Comparison of ENCODE assay signal across 2 cellular contexts in genomic region chr11:1302041-1302460, GRCh38.
TF ChIP-seq lines count a peak whose summit lies in the region.

No MANE protein-coding gene starts in this region.

TF ChIP-seq in H1, 55 proteins besides CTCF, POLR2A, EP300 and RAD21:
- TF ChIP-seq SP4 (IDR thresholded peaks at IDR 0.05; ENCODE audit: low read length) (no peak), RXRA (IDR thresholded peaks at IDR 0.05; ENCODE audit: insufficient read depth, low read depth, low read length) (no peak), RFX5 (IDR thresholded peaks at IDR 0.05; ENCODE audit: borderline replicate concordance, low read depth, low read length) (no peak), BCL11A (IDR thresholded peaks at IDR 0.05; ENCODE audit: low read depth in 2 of 2, low read length in 2 of 2) (no peak), ATF2 (IDR thresholded peaks at IDR 0.05; ENCODE audit: low read length) (no peak), HDAC2 (IDR thresholded peaks at IDR 0.05; ENCODE audit: borderline replicate concordance in 1 of 2, low read depth in 2 of 2, low read length in 2 of 2) (no peak)

TF ChIP-seq in HEK293T, 16 proteins besides CTCF, POLR2A, EP300 and RAD21:
- TF ChIP-seq CTBP1 (IDR thresholded peaks at IDR 0.05; ENCODE audit: borderline replicate concordance): no peak
- TF ChIP-seq L3MBTL2 (conservative IDR thresholded peaks at IDR 0.05): no peak
- TF ChIP-seq ARNT (IDR thresholded peaks at IDR 0.05): no peak
- TF ChIP-seq SUZ12 (IDR thresholded peaks at IDR 0.05): no peak
- no peak for TF ChIP-seq FOXA1 (IDR thresholded peaks at IDR 0.05)
- TF ChIP-seq FOXK2 (IDR thresholded peaks at IDR 0.05): no peak
- TF ChIP-seq ELF4 (IDR thresholded peaks at IDR 0.05): no peak
- TF ChIP-seq BHLHE40 (IDR thresholded peaks at IDR 0.05; ENCODE audit: borderline replicate concordance): no peak
- TF ChIP-seq LEF1 (IDR thresholded peaks at IDR 0.05; ENCODE audit: borderline replicate concordance): no peak
- no peak for TF ChIP-seq PKNOX1 (IDR thresholded peaks at IDR 0.05)
- TF ChIP-seq SP1 (IDR thresholded peaks at IDR 0.05): no peak
- no peak for TF ChIP-seq NFRKB (IDR thresholded peaks at IDR 0.05)
- no peak for TF ChIP-seq ZNF384 (IDR thresholded peaks at IDR 0.05)
- no peak for TF ChIP-seq TARDBP (IDR thresholded peaks at IDR 0.05)
- no peak for TF ChIP-seq FOXM1 (IDR thresholded peaks at IDR 0.05; ENCODE audit: borderline replicate concordance)
- no peak for TF ChIP-seq HDGF (IDR thresholded peaks at IDR 0.05; ENCODE audit: borderline replicate concordance)
